16 cellular contexts compared by ENCODE assay signal in the genomic region with DNA sequence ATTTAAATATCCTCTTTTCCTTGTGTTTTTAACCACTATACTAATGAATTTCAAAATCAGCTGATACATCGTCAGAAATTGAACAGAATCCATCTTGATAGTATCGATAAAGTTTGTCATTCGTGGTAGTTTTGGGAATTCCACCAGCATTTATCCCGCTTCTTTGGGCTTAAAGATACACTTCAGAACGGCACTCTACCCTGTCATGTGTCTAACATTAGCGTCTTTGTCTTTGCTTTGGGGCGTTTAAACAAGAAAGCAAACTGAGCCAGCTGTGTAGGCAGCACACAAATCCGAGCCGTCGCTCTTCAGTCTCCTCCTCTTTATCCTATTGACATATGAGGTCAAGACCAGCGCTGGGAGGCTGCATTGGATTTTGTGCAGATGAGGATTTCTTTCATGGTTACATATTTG. TPM values are rescaled to one million over a fixed set of nuclear protein-coding genes. Genes with fewer than 3 reads are reported as not detected.
DNase-seq lines count a peak whose midpoint lies in the region; ATAC-seq and TF ChIP-seq lines count a peak whose summit lies in the region.
"Had no signal": no experiment of that assay in that cellular context is flagged by ENCODE, and none has a peak within 500 bp of the region (broad histone marks: within the 10 kb centered on the region; RNA-seq: fewer than 3 reads in every experiment).

No MANE protein-coding gene starts in this region.

- H3K9ac ChIP-seq in iPS-20b (ENCODE audit: low read depth, low read length), result no peak overlapping the region

- H3K9me3 ChIP-seq in right atrium auricular region, result no peaks in the 10 kb centered on the region
- no peaks in the 10 kb centered on the region for H3K9me3 ChIP-seq in iPS-20b (ENCODE audit: insufficient read depth, low read depth, low read length)
- H3K9me3 ChIP-seq: gastrocnemius medialis, neutrophil had no signal

- H3K4me3 ChIP-seq in right atrium auricular region (no peak overlapping the region), brain microvascular endothelial cell (ENCODE audit: low read depth, low read length) (peak overlapping the region; percentile 24), iPS-20b (ENCODE audit: low read length) (peak overlapping the region; percentile 44; the same call in 1 of the 2 replicates)
- H3K4me3 ChIP-seq: gastrocnemius medialis had no signal

- H3K36me3 Mint-ChIP-seq in stimulated activated effector memory CD8-positive, alpha-beta T cell treated with anti-CD3 and anti-CD28 coated beads, Interleukin-12 subunit alpha, Interleukin-12 subunit beta, amount 100 ng/mL, for 72 hours, result no peaks in the 10 kb centered on the region

- no peak overlapping the region for H3K4me3 Mint-ChIP-seq in stimulated activated effector memory CD8-positive, alpha-beta T cell treated with anti-CD3 and anti-CD28 coated beads, Interleukin-12 subunit alpha, Interleukin-12 subunit beta, amount 100 ng/mL, for 72 hours
- H3K4me3 Mint-ChIP-seq: activated CD4-positive, alpha-beta memory T cell treated with anti-CD3 and anti-CD28 coated beads, Interleukin-2, amount 10 ng/mL, durations not matched to agents 7 days and 5 days; activated naive CD4-positive, alpha-beta T cell treated with anti-CD3 and anti-CD28 coated beads for 36 hours; T-helper 17 cell had no signal

- H3K27me3 ChIP-seq in right atrium auricular region (no peaks in the 10 kb centered on the region), brain microvascular endothelial cell (replicated peaks) (no peaks in the 10 kb centered on the region), iPS-20b (ENCODE audit: insufficient read depth, low read length) (no peaks in the 10 kb centered on the region)
- H3K27me3 ChIP-seq: gastrocnemius medialis, neutrophil had no signal

- no peaks in the 10 kb centered on the region for H3K4me1 Mint-ChIP-seq in stimulated activated effector memory CD8-positive, alpha-beta T cell treated with anti-CD3 and anti-CD28 coated beads, Interleukin-12 subunit alpha, Interleukin-12 subunit beta, amount 100 ng/mL, for 72 hours

- H3K27ac ChIP-seq in right atrium auricular region, result peak overlapping the region in 1 of 2 donors; percentile 38
- no peak overlapping the region for H3K27ac ChIP-seq in brain microvascular endothelial cell
- H3K27ac ChIP-seq in iPS-20b (ENCODE audit: low read length), result no peak overlapping the region
- H3K27ac ChIP-seq: gastrocnemius medialis, neutrophil had no signal

- DNase-seq in Right ventricle myocardium inferior (ENCODE audit: missing footprints) (no peak), right atrium auricular region (ENCODE audit: low spot score) (no peak), brain microvascular endothelial cell (no peak), superior temporal gyrus (ENCODE audit: extremely low spot score) (peak; percentile 40), UCSD-AML1 (lab: John Stamatoyannopoulos, UW; ENCODE audit: unreplicated experiment) (no peak)
- no peak for DNase-seq in activated CD4-positive, alpha-beta T cell treated with anti-CD3 and anti-CD28 coated beads, Interleukin-2, amount 50 U/mL, for 4 hours
- DNase-seq in stimulated activated effector memory CD8-positive, alpha-beta T cell treated with anti-CD3 and anti-CD28 coated beads, Interleukin-12 subunit alpha, Interleukin-12 subunit beta, amount 100 ng/mL, for 72 hours (ENCODE audit: low spot score in 2 of 2), result no peak
- DNase-seq: activated CD4-positive, alpha-beta memory T cell treated with anti-CD3 and anti-CD28 coated beads, Interleukin-2, amount 10 ng/mL, durations not matched to agents 7 days and 5 days; activated naive CD4-positive, alpha-beta T cell treated with anti-CD3 and anti-CD28 coated beads for 36 hours; DMS79; gastrocnemius medialis; NCI-H1694; stimulated activated CD4-positive, alpha-beta T cell treated with anti-CD3 and anti-CD28 coated beads, Interleukin-1b, Interleukin-23, amount 100 ng/mL, for 48 hours; T-helper 17 cell had no signal

- in situ Hi-C loops in brain microvascular endothelial cell (cut with HindIII; ENCODE audit: low pct_ligation_motif_present, low sequenced_read_pairs), result no loop called here

- no peaks in the 10 kb centered on the region for H3K9me3 Mint-ChIP-seq in stimulated activated effector memory CD8-positive, alpha-beta T cell treated with anti-CD3 and anti-CD28 coated beads, Interleukin-12 subunit alpha, Interleukin-12 subunit beta, amount 100 ng/mL, for 72 hours
- H3K9me3 Mint-ChIP-seq: activated CD4-positive, alpha-beta memory T cell treated with anti-CD3 and anti-CD28 coated beads, Interleukin-2, amount 10 ng/mL, durations not matched to agents 7 days and 5 days; activated naive CD4-positive, alpha-beta T cell treated with anti-CD3 and anti-CD28 coated beads for 36 hours had no signal

- H3K27ac Mint-ChIP-seq in stimulated activated effector memory CD8-positive, alpha-beta T cell treated with anti-CD3 and anti-CD28 coated beads, Interleukin-12 subunit alpha, Interleukin-12 subunit beta, amount 100 ng/mL, for 72 hours, result no peak overlapping the region
- H3K27ac Mint-ChIP-seq: activated CD4-positive, alpha-beta memory T cell treated with anti-CD3 and anti-CD28 coated beads, Interleukin-2, amount 10 ng/mL, durations not matched to agents 7 days and 5 days; activated naive CD4-positive, alpha-beta T cell treated with anti-CD3 and anti-CD28 coated beads for 36 hours; T-helper 17 cell had no signal

- ATAC-seq in Right ventricle myocardium inferior, result peak; percentile 65
- no peak for ATAC-seq in stimulated activated effector memory CD8-positive, alpha-beta T cell treated with anti-CD3 and anti-CD28 coated beads, Interleukin-12 subunit alpha, Interleukin-12 subunit beta, amount 100 ng/mL, for 72 hours
- ATAC-seq: gastrocnemius medialis, T-helper 17 cell had no signal

- peaks cover 0 to 36% of the 10 kb centered on the region in 2 donors for H3K4me1 ChIP-seq in right atrium auricular region
- peaks cover 31% of the 10 kb centered on the region for H3K4me1 ChIP-seq in iPS-20b (ENCODE audit: insufficient read depth, low read length)
- H3K4me1 ChIP-seq: gastrocnemius medialis had no signal

- TF ChIP-seq CTCF in right atrium auricular region (IDR thresholded peaks at IDR 0.05) (no peak), brain microvascular endothelial cell (IDR thresholded peaks at IDR 0.05; ENCODE audit: low read depth, low read length, missing control alignments) (no peak)

- intact Hi-C loops in Right ventricle myocardium inferior (cut with DNase I), result no loop called here

- H3K36me3 ChIP-seq in right atrium auricular region (no peaks in the 10 kb centered on the region), brain microvascular endothelial cell (replicated peaks) (no peaks in the 10 kb centered on the region), iPS-20b (ENCODE audit: insufficient read depth, low read depth, low read length) (no peaks in the 10 kb centered on the region)
- H3K36me3 ChIP-seq: gastrocnemius medialis, neutrophil had no signal

RNA-seq across cellular contexts. Expression of gene NHSL1, which starts 27.5 kb away (rescaled TPM):
- total RNA-seq in Right ventricle myocardium inferior (56.6 TPM), right atrium auricular region (10 to 100 TPM; 34.3 to 41.6 TPM)

Comparison
In these comparisons a context has a peak if more than half of its experiments do, and no peak if none do; other contexts are left out.
1. H3K4me3 ChIP-seq: peak in brain microvascular endothelial cell (single experiment) and iPS-20b (single experiment); none in right atrium auricular region (0 of 2).